In the genomic region with DNA sequence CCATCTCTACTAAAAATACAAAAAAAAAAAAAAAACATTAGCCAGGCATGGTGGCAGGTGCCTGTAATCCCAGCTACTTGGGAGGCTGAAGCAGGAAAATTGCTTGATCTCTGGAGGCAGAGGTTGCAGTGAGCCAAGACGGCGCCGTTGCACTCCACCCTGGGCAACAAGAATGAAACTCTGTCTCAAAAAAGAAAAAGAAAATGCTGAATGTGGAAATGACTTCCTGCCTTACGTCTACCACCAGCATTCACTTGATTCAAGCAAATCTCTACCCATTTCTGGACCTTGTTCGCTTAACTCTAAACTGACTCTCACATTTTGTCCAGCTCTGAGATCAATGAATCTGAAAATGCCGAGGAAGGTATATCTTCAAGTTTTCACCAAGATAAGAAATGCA, we compare ENCODE assay signal across 8 cellular contexts.
"Had no signal": no experiment of that assay in that cellular context is flagged by ENCODE, and none has a peak within 500 bp of the region (broad histone marks: within the 10 kb centered on the region; RNA-seq: fewer than 3 reads in every experiment).

No MANE protein-coding gene starts in this region.

- H3K9ac ChIP-seq: GM23248 had no signal

- H3K9me3 ChIP-seq: HAP-1 had no signal

- ATAC-seq: HCT116, K562 had no signal

- H3K27ac ChIP-seq: GM23248 had no signal

- H3K36me3 ChIP-seq: HAP-1 had no signal

- DNase-seq: GM23248, GOT3, H7, HFFc6, IMR-90 had no signal

- H3K4me1 ChIP-seq: HAP-1 had no signal

- H3K4me3 ChIP-seq: GM23248, HAP-1, K562 had no signal

- H2AFZ ChIP-seq: GM23248 had no signal
